17 cellular contexts compared by ENCODE assay signal in the genomic region with DNA sequence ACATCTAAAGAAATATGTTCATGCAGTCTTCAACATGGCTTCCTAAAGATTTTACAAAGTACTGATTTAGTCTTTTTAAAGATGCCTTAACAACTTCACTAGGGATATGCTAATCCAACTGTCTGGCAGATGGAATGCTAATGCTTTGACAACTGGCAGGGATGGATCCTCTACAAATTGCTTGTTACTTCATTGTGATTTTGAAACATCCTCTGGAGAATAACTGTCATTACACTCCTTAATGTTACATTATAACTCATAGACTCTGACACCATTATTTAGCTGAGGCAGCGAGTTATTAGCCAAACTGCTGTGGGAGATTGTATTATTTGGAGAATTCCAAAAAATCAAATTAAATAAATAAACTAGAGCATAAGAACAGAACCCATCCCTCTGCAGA.
DNase-seq lines count a peak whose midpoint lies in the region; FAIRE-seq and TF ChIP-seq lines count a peak whose summit lies in the region.
"Had no signal": no experiment of that assay in that cellular context is flagged by ENCODE, and none has a peak within 500 bp of the region (broad histone marks: within the 10 kb centered on the region; RNA-seq: fewer than 3 reads in every experiment).

No MANE protein-coding gene starts in this region.

- H2BK5ac ChIP-seq in mesendoderm (ENCODE audit: low read length), result no peak overlapping the region

- H3K27ac ChIP-seq in endothelial cell of umbilical vein (ENCODE audit: insufficient read depth, low read depth, low read length) (peak overlapping the region; percentile 40), mesendoderm (ENCODE audit: low read depth, low read length) (no peak overlapping the region), GM23248 (no peak overlapping the region)
- H3K27ac ChIP-seq: 22Rv1 had no signal

- H3K4me1 ChIP-seq in endothelial cell of umbilical vein (ENCODE audit: control insufficient read depth, extremely low read depth, insufficient read depth, low read length) (peaks cover 37% of the 10 kb centered on the region), mesendoderm (ENCODE audit: control insufficient read depth, low read depth, low read length) (no peaks in the 10 kb centered on the region), GM23248 (ENCODE audit: insufficient read depth) (no peaks in the 10 kb centered on the region)

- H3K56ac ChIP-seq in mesendoderm (ENCODE audit: low read length), result no peak overlapping the region

- dilution Hi-C loops in endothelial cell of umbilical vein (cut with MboI; ENCODE audit: extremely low pct_ligation_motif_present, low sequenced_read_pairs), result no loop called here

- CTCF ChIA-PET in endothelial cell of umbilical vein (lab: Charles Lee), result interaction anchor here (0.8 to 2.6 kb wide), 4 partner anchors 8 to 493 kb away, joined by 3 to 11 read pairs (median 7); no protein-coding TSS in a partner anchor

- H3K9me3 ChIP-seq in endothelial cell of umbilical vein (replicated peaks; ENCODE audit: control insufficient read depth, insufficient read depth, low read length), result no peaks in the 10 kb centered on the region
- H3K9me3 ChIP-seq in GM23248 (ENCODE audit: low read depth), result no peaks in the 10 kb centered on the region
- H3K9me3 ChIP-seq: Caco-2 had no signal

- TF ChIP-seq POLR2A in endothelial cell of umbilical vein (IDR thresholded peaks at IDR 0.05; ENCODE audit: low read depth, low read length), result no peak

- POLR2A ChIA-PET in endothelial cell of umbilical vein (lab: Charles Lee), result no interaction called here

- no peaks in the 10 kb centered on the region for H3K9me2 ChIP-seq in GM23248 (ENCODE audit: insufficient read depth)

- no peaks in the 10 kb centered on the region for H3K9me1 ChIP-seq in endothelial cell of umbilical vein (replicated peaks; ENCODE audit: control insufficient read depth, extremely low read depth, insufficient read depth, low read length)

- no peak overlapping the region for H3K23ac ChIP-seq in mesendoderm (ENCODE audit: low read length)

- BruUV-seq in endothelial cell of umbilical vein (replicated peaks; lab: Mats Ljungman, UMichigan), result no TSS peak

- H2AK5ac ChIP-seq in mesendoderm (ENCODE audit: low read length), result no peak overlapping the region

- no peak overlapping the region for H2BK15ac ChIP-seq in mesendoderm (replicated peaks; ENCODE audit: low read depth)

- no peak overlapping the region for H3K9ac ChIP-seq in endothelial cell of umbilical vein (replicated peaks; ENCODE audit: extremely low read depth, insufficient read depth, low read length)
- no peak overlapping the region for H3K9ac ChIP-seq in mesendoderm (ENCODE audit: low read length)
- no peak overlapping the region for H3K9ac ChIP-seq in GM23248

- no peak overlapping the region for H3K4ac ChIP-seq in mesendoderm (ENCODE audit: low read depth, low read length)

- H3K4me2 ChIP-seq in endothelial cell of umbilical vein (ENCODE audit: insufficient read depth, low read length) (no peak overlapping the region), mesendoderm (ENCODE audit: low read length) (no peak overlapping the region), GM23248 (ENCODE audit: unreplicated experiment) (no peak overlapping the region)

- H2AFZ ChIP-seq in endothelial cell of umbilical vein (ENCODE audit: low read depth, low read length) (no peak overlapping the region), GM23248 (no peak overlapping the region)

- peak; percentile 63 for DNase-seq in DMS 273 (lab: John Stamatoyannopoulos, UW; ENCODE audit: unreplicated experiment)
- DNase-seq in DMS 273 treated with DMSO at 0.1 percent for 48 hours (lab: John Stamatoyannopoulos, UW), result no peak
- DNase-seq in endothelial cell of umbilical vein (ENCODE audit: low read depth, low spot score), result no peak
- peak; percentile 22 for DNase-seq in mesendoderm
- no peak for DNase-seq in stimulated activated CD4-positive, alpha-beta T cell treated with anti-CD3 and anti-CD28 coated beads, Interleukin-2, amount 100 ng/mL, for 24 hours
- no peak for DNase-seq in GM23248
- DNase-seq in activated CD4-positive, alpha-beta T cell treated with anti-CD3 and anti-CD28 coated beads for 1 hour, result no peak
- DNase-seq in HUDEP-2 (lab: John Stamatoyannopoulos, UW; ENCODE audit: unreplicated experiment in 76 of 76), result no peak
- DNase-seq: Caco-2, DMS79, GDM1, NCI-H1930, NCI-H2171, NCI-H510A treated with DMSO at 0.1 percent for 48 hours, OCI-M1 had no signal

- no peaks in the 10 kb centered on the region for H3K79me2 ChIP-seq in endothelial cell of umbilical vein (ENCODE audit: control insufficient read depth, insufficient read depth, low read length)
- H3K79me2 ChIP-seq in mesendoderm (ENCODE audit: control insufficient read depth, insufficient read depth, low read length), result no peaks in the 10 kb centered on the region
- no peaks in the 10 kb centered on the region for H3K79me2 ChIP-seq in GM23248 (ENCODE audit: insufficient read depth)

- no peak overlapping the region for H3K18ac ChIP-seq in mesendoderm (ENCODE audit: low read length)

- H3K36me3 ChIP-seq in endothelial cell of umbilical vein (ENCODE audit: control insufficient read depth in 2 of 2, extremely low read depth in 1 of 2, insufficient read depth in 2 of 2, low read length in 2 of 2), result no peaks in the 10 kb centered on the region
- H3K36me3 ChIP-seq in mesendoderm (ENCODE audit: control insufficient read depth, insufficient read depth, low read length), result no peaks in the 10 kb centered on the region
- H3K36me3 ChIP-seq in GM23248 (ENCODE audit: low read depth), result no peaks in the 10 kb centered on the region

- no peak overlapping the region for H2BK120ac ChIP-seq in mesendoderm (ENCODE audit: low read depth, low read length)

- no peak for FAIRE-seq in endothelial cell of umbilical vein (lab: Jason Lieb, UNC)
- FAIRE-seq: H1 had no signal

- H4K8ac ChIP-seq in mesendoderm (ENCODE audit: low read depth, low read length), result no peak overlapping the region

- no peaks in the 10 kb centered on the region for H3F3A ChIP-seq in GM23248 (ENCODE audit: insufficient read depth)

- H4K20me1 ChIP-seq in endothelial cell of umbilical vein (replicated peaks; ENCODE audit: control insufficient read depth, extremely low read depth, insufficient read depth, low read length), result no peaks in the 10 kb centered on the region
- H4K20me1 ChIP-seq in GM23248 (ENCODE audit: insufficient read depth), result no peaks in the 10 kb centered on the region

- no peak overlapping the region for H4K5ac ChIP-seq in mesendoderm (ENCODE audit: low read length)

- in situ Hi-C loops in GM23248 (cut with MboI), result no loop called here

- TF ChIP-seq CTCF in endothelial cell of umbilical vein (IDR thresholded peaks at IDR 0.05; ENCODE audit: extremely low read depth in 1 of 2, insufficient read depth in 1 of 2, low read depth in 1 of 2, low read length in 2 of 2), result no peak

- no peaks in the 10 kb centered on the region for H3K79me1 ChIP-seq in mesendoderm (ENCODE audit: low read length)

- H3K27me3 ChIP-seq in endothelial cell of umbilical vein (ENCODE audit: control insufficient read depth in 2 of 2, insufficient read depth in 2 of 2, low read length in 2 of 2), result no peaks in the 10 kb centered on the region
- no peaks in the 10 kb centered on the region for H3K27me3 ChIP-seq in mesendoderm (ENCODE audit: insufficient read depth, low read length, poor library complexity)
- H3K27me3 ChIP-seq in GM23248 (replicated peaks; ENCODE audit: insufficient read depth), result no peaks in the 10 kb centered on the region

- no CpG with 5 or more reads among the region's 1 CpG for WGBS in mesendoderm (ENCODE audit: extremely low coverage, insufficient coverage, low lambda C conversion rate)
- WGBS in GM23248 (ENCODE audit: low coverage in 1 of 2, low lambda C conversion rate in 2 of 2, missing lambda C conversion rate in 2 of 2), 2 experiments, result 18 to 42% methylated on average over 1 of the region's 1 CpG

- intact Hi-C loops in endothelial cell of umbilical vein (cut with micrococcal nuclease), result loop anchor here (5.0 kb wide), 3 partner anchors 87 to 447 kb away; a partner anchor contains a TSS

- no peak overlapping the region for H3K4me3 ChIP-seq in endothelial cell of umbilical vein (replicated peaks in 1 of 3; ENCODE audit: insufficient read depth in 1 of 3, low read depth in 1 of 3, low read length in 3 of 3)
- H3K4me3 ChIP-seq in mesendoderm (ENCODE audit: low read length), result no peak overlapping the region
- no peak overlapping the region for H3K4me3 ChIP-seq in GM23248

TF ChIP-seq in endothelial cell of umbilical vein, 7 proteins besides CTCF, POLR2A, EP300 and RAD21:
- TF ChIP-seq EZH2 (IDR thresholded peaks at IDR 0.05; ENCODE audit: borderline replicate concordance, low read depth, low read length, severe bottlenecking), result no peak
- no peak for TF ChIP-seq JUN (IDR thresholded peaks at IDR 0.05; ENCODE audit: borderline replicate concordance, insufficient read depth, insufficient read length, low read depth)
TF ChIP-seq in endothelial cell of umbilical vein: peak in this region for 0.

Comparison
In these comparisons a context has a peak if more than half of its experiments do, and no peak if none do; other contexts are left out.
1. DNase-seq: peak in DMS 273 (single experiment) and mesendoderm (single experiment); none in DMS 273 treated with DMSO at 0.1 percent for 48 hours (single experiment), endothelial cell of umbilical vein (single experiment), stimulated activated CD4-positive, alpha-beta T cell treated with anti-CD3 and anti-CD28 coated beads, Interleukin-2, amount 100 ng/mL, for 24 hours (0 of 2), GM23248 (single experiment), activated CD4-positive, alpha-beta T cell treated with anti-CD3 and anti-CD28 coated beads for 1 hour (single experiment) and HUDEP-2 (0 of 76).